ENCODE assay signal across 13 cellular contexts in genomic region chr2:77008925-77009706, GRCh38.
DNase-seq lines count a peak whose midpoint lies in the region; ATAC-seq, FAIRE-seq and TF ChIP-seq lines count a peak whose summit lies in the region.
"Had no signal": no experiment of that assay in that cellular context is flagged by ENCODE, and none has a peak within 500 bp of the region (broad histone marks: within the 10 kb centered on the region; RNA-seq: fewer than 3 reads in every experiment).

No MANE protein-coding gene starts in this region.

- H3K4me1 Mint-ChIP-seq in WTC11, result peaks cover 53% of the 10 kb centered on the region
- H3K4me1 Mint-ChIP-seq: activated B cell treated with CpG ODN at 0.5 μM for 24 hours; activated naive CD8-positive, alpha-beta T cell treated with anti-CD3 and anti-CD28 coated beads, Interleukin-2, amount 10 ng/mL, durations not matched to agents 7 days and 5 days had no signal

- H3K27me3 ChIP-seq in HUES64 (ENCODE audit: insufficient read depth, low read length) (no peaks in the 10 kb centered on the region), heart left ventricle (no peaks in the 10 kb centered on the region)
- H3K27me3 ChIP-seq: testis had no signal

- H3K36me3 ChIP-seq in HUES64 (ENCODE audit: insufficient read depth, low read length) (no peaks in the 10 kb centered on the region), heart left ventricle (no peaks in the 10 kb centered on the region)

- no peaks in the 10 kb centered on the region for H3K9me3 Mint-ChIP-seq in WTC11

- no peak for TF ChIP-seq POLR2A in A549 (IDR thresholded peaks at IDR 0.05; ENCODE audit: low read length)
- no peak for TF ChIP-seq POLR2A in heart left ventricle (IDR thresholded peaks at IDR 0.05)

- no peak overlapping the region for H3K4me3 ChIP-seq in A549
- no peak overlapping the region for H3K4me3 ChIP-seq in HUES64 (ENCODE audit: low read length)
- H3K4me3 ChIP-seq in heart left ventricle, result no peak overlapping the region
- H3K4me3 ChIP-seq: coronary artery, testis had no signal

- H3K4me2 ChIP-seq in A549, result no peak overlapping the region

- POLR2A ChIA-PET in A549 (lab: Yijun Ruan, JAX) (no interaction called here), WTC11 (lab: Charles Lee) (interaction anchor here (1.4 kb wide), 1 partner anchor 9 kb away, joined by 6 read pairs; no protein-coding TSS in a partner anchor)

- CTCF ChIA-PET in A549 (lab: Yijun Ruan, JAX), result no interaction called here
- CTCF ChIA-PET in WTC11 (lab: Charles Lee), result no interaction called here

- peak overlapping the region; percentile 4; the same call in 1 of the 2 replicates for H3K27ac Mint-ChIP-seq in WTC11
- H3K27ac Mint-ChIP-seq: activated B cell treated with CpG ODN at 0.5 μM for 24 hours; activated naive CD8-positive, alpha-beta T cell treated with anti-CD3 and anti-CD28 coated beads, Interleukin-2, amount 10 ng/mL, durations not matched to agents 7 days and 5 days; progenitor cell of endocrine pancreas had no signal

- no peaks in the 10 kb centered on the region for H3K27me3 Mint-ChIP-seq in WTC11 (ENCODE audit: low read depth)
- H3K27me3 Mint-ChIP-seq: activated B cell treated with CpG ODN at 0.5 μM for 24 hours; activated naive CD8-positive, alpha-beta T cell treated with anti-CD3 and anti-CD28 coated beads, Interleukin-2, amount 10 ng/mL, durations not matched to agents 7 days and 5 days; progenitor cell of endocrine pancreas had no signal

- ATAC-seq in A549 (no peak), WTC11 (0 out of 2 replicates have a peak, but pooled peaks have one; percentile 47), GM18870 (IDR thresholded peaks at IDR 0.05; ENCODE audit: unreplicated experiment) (no peak), heart left ventricle (no peak)

- no peak overlapping the region for H3K9ac ChIP-seq in HUES64 (ENCODE audit: low read depth, low read length)

- TF ChIP-seq EP300 in A549 (IDR thresholded peaks at IDR 0.05), result no peak

- WGBS in A549 (ENCODE audit: missing lambda C conversion rate), result 1% methylated on average over 5 of the region's 5 CpGs
- WGBS in HUES64, result 34% methylated on average over 5 of the region's 5 CpGs
- 45 to 62% (median 55%) methylated on average over 5 of the region's 5 CpGs for WGBS in heart left ventricle, 4 donors

- no peaks in the 10 kb centered on the region for H3K36me3 Mint-ChIP-seq in WTC11
- H3K36me3 Mint-ChIP-seq: activated naive CD8-positive, alpha-beta T cell treated with anti-CD3 and anti-CD28 coated beads, Interleukin-2, amount 10 ng/mL, durations not matched to agents 7 days and 5 days had no signal

- intact Hi-C loops in heart left ventricle (cut with DNase I), result no loop called here

- no peaks in the 10 kb centered on the region for H3K9me3 ChIP-seq in A549
- H3K9me3 ChIP-seq in HUES64 (ENCODE audit: insufficient read depth, low read depth, low read length), result no peaks in the 10 kb centered on the region
- no peaks in the 10 kb centered on the region for H3K9me3 ChIP-seq in heart left ventricle
- H3K9me3 ChIP-seq: testis had no signal

- FAIRE-seq in A549 (lab: Jason Lieb, UNC), result no peak

- TF ChIP-seq CTCF in A549 (IDR thresholded peaks at IDR 0.05) (no peak), WTC11 (IDR thresholded peaks at IDR 0.05) (no peak), heart left ventricle (IDR thresholded peaks at IDR 0.05) (no peak)

- TF ChIP-seq RAD21 in A549 (conservative IDR thresholded peaks at IDR 0.05 in 1 of 2, IDR thresholded peaks at IDR 0.05 in 1 of 2), result no peak

- no peak overlapping the region for H3K27ac ChIP-seq in A549
- H3K27ac ChIP-seq in HUES64 (ENCODE audit: low read depth, low read length), result peak overlapping the region; percentile 75
- H3K27ac ChIP-seq in heart left ventricle, result no peak overlapping the region
- H3K27ac ChIP-seq: coronary artery, testis had no signal

- H3K4me3 Mint-ChIP-seq in WTC11, result no peak overlapping the region
- H3K4me3 Mint-ChIP-seq: activated B cell treated with CpG ODN at 0.5 μM for 24 hours; activated naive CD8-positive, alpha-beta T cell treated with anti-CD3 and anti-CD28 coated beads, Interleukin-2, amount 10 ng/mL, durations not matched to agents 7 days and 5 days had no signal

- DNase-seq in A549 (ENCODE audit: low read depth in 1 of 2, low spot score in 1 of 2) (no peak), WTC11 (ENCODE audit: low spot score) (no peak), iris pigment epithelial cell (ENCODE audit: low read depth) (peak; percentile 68), foreskin melanocyte (no peak), NK-92 (lab: John Stamatoyannopoulos, UW; ENCODE audit: unreplicated experiment) (no peak), heart left ventricle (no peak)
- DNase-seq: activated B cell treated with CpG ODN at 0.5 μM for 24 hours; activated naive CD8-positive, alpha-beta T cell treated with anti-CD3 and anti-CD28 coated beads, Interleukin-2, amount 10 ng/mL, durations not matched to agents 7 days and 5 days; testis had no signal

- no peaks in the 10 kb centered on the region for H3K4me1 ChIP-seq in A549
- peaks cover 39% of the 10 kb centered on the region for H3K4me1 ChIP-seq in HUES64 (ENCODE audit: insufficient read depth, low read length)
- no peaks in the 10 kb centered on the region for H3K4me1 ChIP-seq in heart left ventricle
- H3K4me1 ChIP-seq: testis had no signal

TF ChIP-seq in A549, 52 proteins besides CTCF, POLR2A, EP300 and RAD21:
- TF ChIP-seq ZSCAN20 (CRISPR knock-in tag; IDR thresholded peaks at IDR 0.05), result no peak
- no peak for TF ChIP-seq FOSL2 (IDR thresholded peaks at IDR 0.05)
- peak; percentile 62 for TF ChIP-seq FOSL2 (CRISPR knock-in tag; IDR thresholded peaks at IDR 0.05)

TF ChIP-seq in WTC11, 78 proteins besides CTCF, POLR2A, EP300 and RAD21:
- TF ChIP-seq KAT7 (CRISPR knock-in tag; IDR thresholded peaks at IDR 0.05; ENCODE audit: borderline replicate concordance), result no peak
- no peak for TF ChIP-seq ZMAT4 (CRISPR knock-in tag; IDR thresholded peaks at IDR 0.05)
- no peak for TF ChIP-seq GABPB1 (CRISPR knock-in tag; IDR thresholded peaks at IDR 0.05)
- no peak for TF ChIP-seq ZNF512 (CRISPR knock-in tag; IDR thresholded peaks at IDR 0.05; ENCODE audit: borderline replicate concordance)
- TF ChIP-seq CDX4 (CRISPR knock-in tag; IDR thresholded peaks at IDR 0.05; ENCODE audit: borderline replicate concordance), result no peak
- TF ChIP-seq ZNF219 (CRISPR knock-in tag; IDR thresholded peaks at IDR 0.05; ENCODE audit: borderline replicate concordance), result no peak
- no peak for TF ChIP-seq ZNF671 (CRISPR knock-in tag; IDR thresholded peaks at IDR 0.05)
- TF ChIP-seq NR3C1 (CRISPR knock-in tag; conservative IDR thresholded peaks at IDR 0.05; ENCODE audit: low read depth), result no peak
